In the genomic region with DNA sequence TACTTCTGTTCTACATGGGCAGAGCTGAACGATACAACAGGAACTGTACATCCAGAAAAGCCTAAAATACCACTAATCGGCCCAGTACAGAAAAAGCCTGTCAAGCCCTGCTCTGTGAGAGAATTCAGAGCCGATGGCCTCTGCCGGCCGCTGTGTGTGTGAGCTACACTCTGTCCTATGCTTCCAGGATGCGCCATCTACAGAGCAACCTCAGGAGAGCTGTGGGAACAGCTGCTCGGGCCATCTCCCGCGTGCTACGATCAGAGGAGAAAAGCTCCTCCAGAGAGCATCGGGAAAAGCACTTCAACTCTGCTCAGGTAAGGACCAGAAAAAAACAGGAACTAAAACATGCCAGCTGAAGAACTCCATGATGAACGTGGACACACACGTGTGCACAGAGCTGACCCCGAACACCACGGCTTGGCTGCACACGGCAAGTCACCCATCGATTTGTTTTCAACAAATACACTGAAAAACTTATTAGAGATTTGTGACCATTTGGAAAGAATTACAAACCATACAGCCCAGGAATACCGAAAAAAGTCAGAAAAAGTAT, we compare ENCODE assay signal across 10 cellular contexts.
A peak's percentile ranks its signal among the peaks of the same experiment; 100 is the strongest.
DNase-seq lines count a peak whose midpoint lies in the region; TF ChIP-seq lines count a peak whose summit lies in the region.
"Had no signal": no experiment of that assay in that cellular context is flagged by ENCODE, and none has a peak within 500 bp of the region (broad histone marks: within the 10 kb centered on the region; RNA-seq: fewer than 3 reads in every experiment).

No MANE protein-coding gene starts in this region.

- H3K4me3 ChIP-seq in BLaER1 treated with 17β-estradiol and CSF1 and Interleukin-3, amounts not matched to agents 10 nM and 100 nM, result peak overlapping the region in 2 of 10 experiments; percentile 3 to 21; a peak in 1 of 20 replicates
- H3K4me3 ChIP-seq in astrocyte of the spinal cord (ENCODE audit: low read depth, low read length) (no peak overlapping the region), mesendoderm (ENCODE audit: low read length) (no peak overlapping the region)
- H3K4me3 ChIP-seq: SK-N-MC, uterus had no signal

- peak overlapping the region; percentile 57 for H3K23ac ChIP-seq in mesendoderm (ENCODE audit: low read length)

- in situ Hi-C loops in astrocyte of the spinal cord (cut with HindIII; ENCODE audit: low sequenced_read_pairs), result no loop called here

- no peak overlapping the region for H3K4ac ChIP-seq in mesendoderm (ENCODE audit: low read depth, low read length)

- H2BK120ac ChIP-seq in mesendoderm (ENCODE audit: low read depth, low read length), result no peak overlapping the region

- no peak overlapping the region for H4K8ac ChIP-seq in mesendoderm (ENCODE audit: low read depth, low read length)

- H4K5ac ChIP-seq in mesendoderm (ENCODE audit: low read length), result no peak overlapping the region

- peaks cover 97% of the 10 kb centered on the region for H3K79me2 ChIP-seq in mesendoderm (ENCODE audit: control insufficient read depth, insufficient read depth, low read length)

- WGBS in mesendoderm (ENCODE audit: extremely low coverage, insufficient coverage, low lambda C conversion rate), result no CpG with 5 or more reads among the region's 18 CpGs

- H3K4me1 ChIP-seq in BLaER1 treated with 17β-estradiol and CSF1 and Interleukin-3, amounts not matched to agents 10 nM and 100 nM, result peaks cover 62 to 79% (median 72%) of the 10 kb centered on the region in 10 experiments
- peaks cover 2% of the 10 kb centered on the region for H3K4me1 ChIP-seq in mesendoderm (ENCODE audit: control insufficient read depth, low read depth, low read length)

- peak; percentile 61 for DNase-seq in astrocyte of the spinal cord (ENCODE audit: low read depth, low spot score)
- peak; percentile 73 for DNase-seq in mesendoderm
- DNase-seq in activated CD4-positive, CD25-positive, alpha-beta regulatory T cell treated with anti-CD3 and anti-CD28 coated beads, Interleukin-2, amount 50 U/mL, for 72 hours, result no peak
- no peak for DNase-seq in HuH-7 (ENCODE audit: low spot score)
- no peak for DNase-seq in central memory CD4-positive, alpha-beta T cell
- DNase-seq in stimulated activated CD4-positive, alpha-beta T cell treated with anti-CD3 and anti-CD28 coated beads, Interleukin-4, amount 100 ng/mL, for 24 hours, result no peak
- DNase-seq: uterus had no signal

- H3K4me2 ChIP-seq in BLaER1 treated with 17β-estradiol and CSF1 and Interleukin-3, amounts not matched to agents 10 nM and 100 nM, result peak overlapping the region; percentile 55 to 91 (median 82)
- H3K4me2 ChIP-seq in mesendoderm (ENCODE audit: low read length), result no peak overlapping the region

- no peaks in the 10 kb centered on the region for H3K27me3 ChIP-seq in BLaER1 treated with 17β-estradiol and CSF1 and Interleukin-3, amounts not matched to agents 10 nM and 100 nM
- H3K27me3 ChIP-seq in mesendoderm (ENCODE audit: insufficient read depth, low read length, poor library complexity), result no peaks in the 10 kb centered on the region
- H3K27me3 ChIP-seq: uterus had no signal

- peaks cover 33% of the 10 kb centered on the region for H3K79me1 ChIP-seq in mesendoderm (ENCODE audit: low read length)

- H2AK5ac ChIP-seq in mesendoderm (ENCODE audit: low read length), result no peak overlapping the region

- H3K56ac ChIP-seq in mesendoderm (ENCODE audit: low read length), result no peak overlapping the region

- H3K9me3 ChIP-seq in BLaER1 treated with 17β-estradiol and CSF1 and Interleukin-3, amounts not matched to agents 10 nM and 100 nM (replicated peaks in 1 of 11), result peaks cover 15 to 28% (median 20%) of the 10 kb centered on the region in 11 experiments
- H3K9me3 ChIP-seq: uterus had no signal

- peaks cover 100% of the 10 kb centered on the region in 11 experiments for H4K20me1 ChIP-seq in BLaER1 treated with 17β-estradiol and CSF1 and Interleukin-3, amounts not matched to agents 10 nM and 100 nM

- H2BK5ac ChIP-seq in mesendoderm (ENCODE audit: low read length), result no peak overlapping the region

- peak overlapping the region in 4 of 11 experiments; percentile 7 to 52 (median 26); a peak in 1 of 22 replicates for H3K27ac ChIP-seq in BLaER1 treated with 17β-estradiol and CSF1 and Interleukin-3, amounts not matched to agents 10 nM and 100 nM
- no peak overlapping the region for H3K27ac ChIP-seq in mesendoderm (ENCODE audit: low read depth, low read length)
- H3K27ac ChIP-seq: SK-N-MC had no signal

- peaks cover 30 to 74% (median 64%) of the 10 kb centered on the region in 11 experiments for H3K36me3 ChIP-seq in BLaER1 treated with 17β-estradiol and CSF1 and Interleukin-3, amounts not matched to agents 10 nM and 100 nM
- H3K36me3 ChIP-seq in mesendoderm (ENCODE audit: control insufficient read depth, insufficient read depth, low read length), result no peaks in the 10 kb centered on the region
- H3K36me3 ChIP-seq: uterus had no signal

- peak overlapping the region in 6 of 11 experiments; percentile 7 to 63 (median 36); a peak in 7 of 22 replicates for H3K9ac ChIP-seq in BLaER1 treated with 17β-estradiol and CSF1 and Interleukin-3, amounts not matched to agents 10 nM and 100 nM
- no peak overlapping the region for H3K9ac ChIP-seq in mesendoderm (ENCODE audit: low read length)

- TF ChIP-seq CTCF in LNCAP (IDR thresholded peaks at IDR 0.05) (peak; percentile 29; the same call in 1 of the 2 replicates), astrocyte of the spinal cord (IDR thresholded peaks at IDR 0.05; ENCODE audit: low read depth, low read length) (peak; percentile 36)

- H2BK15ac ChIP-seq in mesendoderm (replicated peaks; ENCODE audit: low read depth), result no peak overlapping the region

- no peak overlapping the region for H3K18ac ChIP-seq in mesendoderm (ENCODE audit: low read length)

Comparison
In these comparisons a context has a peak if more than half of its experiments do, and no peak if none do; other contexts are left out.
1. DNase-seq: peak in astrocyte of the spinal cord (single experiment) and mesendoderm (single experiment); none in activated CD4-positive, CD25-positive, alpha-beta regulatory T cell treated with anti-CD3 and anti-CD28 coated beads, Interleukin-2, amount 50 U/mL, for 72 hours (single experiment), HuH-7 (single experiment), central memory CD4-positive, alpha-beta T cell (single experiment) and stimulated activated CD4-positive, alpha-beta T cell treated with anti-CD3 and anti-CD28 coated beads, Interleukin-4, amount 100 ng/mL, for 24 hours (single experiment).